Comparison of ENCODE assay signal across 1 cellular context in the genomic region with DNA sequence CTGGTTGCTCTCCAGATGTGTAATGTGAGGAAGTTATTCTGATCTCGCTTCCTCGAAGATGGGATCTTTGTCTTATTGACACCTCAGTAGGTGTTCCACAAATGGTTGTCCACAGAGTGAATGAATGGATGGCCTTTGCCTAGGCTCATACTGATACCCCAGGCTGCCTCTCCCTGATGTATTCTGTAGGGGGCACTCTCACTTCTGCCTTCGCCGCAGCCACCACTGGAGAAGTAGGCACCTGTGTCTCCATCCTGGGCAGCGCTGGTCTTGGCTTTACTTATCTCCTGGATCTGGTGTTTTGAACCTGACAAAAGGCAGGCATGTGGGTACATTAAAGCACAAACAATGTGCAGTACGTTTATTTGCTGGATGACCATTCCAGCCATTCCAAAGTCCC.
TF ChIP-seq lines count a peak whose summit lies in the region.

No MANE protein-coding gene starts in this region.

TF ChIP-seq in HepG2, 621 proteins besides CTCF, POLR2A, EP300 and RAD21 (continued from another document):
- no peak for TF ChIP-seq MZF1 (CRISPR knock-in tag; IDR thresholded peaks at IDR 0.05; ENCODE audit: borderline replicate concordance)
- no peak for TF ChIP-seq SOX13 (IDR thresholded peaks at IDR 0.05)
- peak in 1 of 2 experiments; percentile 15; a peak in 1 of 4 replicates for TF ChIP-seq SOX13 (CRISPR knock-in tag; conservative IDR thresholded peaks at IDR 0.05 in 1 of 2, IDR thresholded peaks at IDR 0.05 in 1 of 2)
- TF ChIP-seq RBAK (CRISPR knock-in tag; IDR thresholded peaks at IDR 0.05) = no peak
- TF ChIP-seq FOXJ3 (CRISPR knock-in tag; IDR thresholded peaks at IDR 0.05; ENCODE audit: borderline replicate concordance) = no peak
- TF ChIP-seq IKZF4 (CRISPR knock-in tag; IDR thresholded peaks at IDR 0.05; ENCODE audit: borderline replicate concordance, low read depth, not compliant biosample characterization) = no peak
- peak; percentile 30 for TF ChIP-seq TEAD3 (CRISPR knock-in tag; optimal IDR thresholded peaks at IDR 0.05; ENCODE audit: borderline replicate concordance)
- TF ChIP-seq KMT2A (CRISPR knock-in tag; IDR thresholded peaks at IDR 0.05) = no peak
- TF ChIP-seq STAG1 (CRISPR knock-in tag; IDR thresholded peaks at IDR 0.05) = peak; percentile 25; the same call in 1 of the 2 replicates
